ENCODE assay signal across 21 cellular contexts in genomic region chr14:104429291-104429861, GRCh38.
DNase-seq lines count a peak whose midpoint lies in the region; ATAC-seq and TF ChIP-seq lines count a peak whose summit lies in the region.
"Had no signal": no experiment of that assay in that cellular context is flagged by ENCODE, and none has a peak within 500 bp of the region (broad histone marks: within the 10 kb centered on the region; RNA-seq: fewer than 3 reads in every experiment).

No MANE protein-coding gene starts in this region.

- H3K4me3 ChIP-seq in left ventricle myocardium inferior, result no peak overlapping the region
- H3K4me3 ChIP-seq in right atrium auricular region, result no peak overlapping the region
- no peak overlapping the region for H3K4me3 ChIP-seq in stomach

- peaks cover 7% of the 10 kb centered on the region for H3K27me3 Mint-ChIP-seq in type B pancreatic cell
- H3K27me3 Mint-ChIP-seq: activated naive CD8-positive, alpha-beta T cell treated with anti-CD3 and anti-CD28 coated beads, Interleukin-2, amount 10 ng/mL, durations not matched to agents 7 days and 5 days had no signal

- ATAC-seq in Right ventricle myocardium superior (ENCODE audit: poor library complexity) (no peak), omental fat pad (ENCODE audit: low FRiP score) (no peak)
- ATAC-seq: activated T-helper 17 cell treated with anti-CD3 and anti-CD28 coated beads, Interleukin-2, amount 50 U/mL, for 72 hours; left colon; WTC11 had no signal

- no peak for TF ChIP-seq POLR2A in stomach (IDR thresholded peaks at IDR 0.05)

- H3K9me3 Mint-ChIP-seq in type B pancreatic cell, result no peaks in the 10 kb centered on the region
- H3K9me3 Mint-ChIP-seq: activated naive CD8-positive, alpha-beta T cell treated with anti-CD3 and anti-CD28 coated beads, Interleukin-2, amount 10 ng/mL, durations not matched to agents 7 days and 5 days; activated T-helper 17 cell treated with anti-CD3 and anti-CD28 coated beads, Interleukin-2, amount 50 U/mL, for 72 hours; T-helper 1 cell treated with Interleukin-12 subunit alpha and Interleukin-12 subunit beta and Interleukin-4 antibody, amounts not matched to agents 30 μg/mL and 1 μg/mL, for 36 hours had no signal

- no peak overlapping the region for H3K27ac ChIP-seq in left ventricle myocardium inferior (replicated peaks)
- no peak overlapping the region for H3K27ac ChIP-seq in right atrium auricular region
- no peak overlapping the region for H3K27ac ChIP-seq in stomach
- H3K27ac ChIP-seq: KMS-11 had no signal

- H3K4me1 ChIP-seq in left ventricle myocardium inferior (peaks cover 6% of the 10 kb centered on the region), right atrium auricular region (peaks cover 0 to 6% of the 10 kb centered on the region in 2 donors), stomach (peaks cover 0 to 6% (median 0%) of the 10 kb centered on the region in 4 donors)
- H3K4me1 ChIP-seq: Caco-2 had no signal

- no peaks in the 10 kb centered on the region for H3K36me3 Mint-ChIP-seq in type B pancreatic cell
- H3K36me3 Mint-ChIP-seq: activated naive CD8-positive, alpha-beta T cell treated with anti-CD3 and anti-CD28 coated beads, Interleukin-2, amount 10 ng/mL, durations not matched to agents 7 days and 5 days; WTC11 had no signal

- no peak overlapping the region for H3K27ac Mint-ChIP-seq in type B pancreatic cell
- H3K27ac Mint-ChIP-seq: activated naive CD8-positive, alpha-beta T cell treated with anti-CD3 and anti-CD28 coated beads, Interleukin-2, amount 10 ng/mL, durations not matched to agents 7 days and 5 days; activated T-helper 17 cell treated with anti-CD3 and anti-CD28 coated beads, Interleukin-2, amount 50 U/mL, for 72 hours; T-helper 1 cell treated with Interleukin-12 subunit alpha and Interleukin-12 subunit beta and Interleukin-4 antibody, amounts not matched to agents 30 μg/mL and 1 μg/mL, for 36 hours had no signal

- H3K4me1 Mint-ChIP-seq in type B pancreatic cell (ENCODE audit: unreplicated experiment), result peaks cover 11% of the 10 kb centered on the region
- H3K4me1 Mint-ChIP-seq: activated naive CD8-positive, alpha-beta T cell treated with anti-CD3 and anti-CD28 coated beads, Interleukin-2, amount 10 ng/mL, durations not matched to agents 7 days and 5 days had no signal

- TF ChIP-seq CTCF in left ventricle myocardium inferior (IDR thresholded peaks at IDR 0.05; ENCODE audit: borderline replicate concordance), result no peak
- TF ChIP-seq CTCF in right atrium auricular region (IDR thresholded peaks at IDR 0.05), result no peak
- no peak for TF ChIP-seq CTCF in type B pancreatic cell (conservative IDR thresholded peaks at IDR 0.05)
- TF ChIP-seq CTCF in omental fat pad (IDR thresholded peaks at IDR 0.05), result no peak
- no peak for TF ChIP-seq CTCF in stomach (IDR thresholded peaks at IDR 0.05)

- peaks cover 22% of the 10 kb centered on the region for H3K27me3 ChIP-seq in left ventricle myocardium inferior (ENCODE audit: low read depth)
- H3K27me3 ChIP-seq in right atrium auricular region, result no peaks in the 10 kb centered on the region
- peaks cover 0 to 40% (median 0%) of the 10 kb centered on the region in 3 donors for H3K27me3 ChIP-seq in stomach

- H3K36me3 ChIP-seq in left ventricle myocardium inferior, result no peaks in the 10 kb centered on the region
- H3K36me3 ChIP-seq in right atrium auricular region, result no peaks in the 10 kb centered on the region
- H3K36me3 ChIP-seq in stomach, result no peaks in the 10 kb centered on the region

- H3K4me3 Mint-ChIP-seq in type B pancreatic cell, result no peak overlapping the region
- H3K4me3 Mint-ChIP-seq: activated naive CD8-positive, alpha-beta T cell treated with anti-CD3 and anti-CD28 coated beads, Interleukin-2, amount 10 ng/mL, durations not matched to agents 7 days and 5 days; activated T-helper 17 cell treated with anti-CD3 and anti-CD28 coated beads, Interleukin-2, amount 50 U/mL, for 72 hours; T-helper 1 cell treated with Interleukin-12 subunit alpha and Interleukin-12 subunit beta and Interleukin-4 antibody, amounts not matched to agents 30 μg/mL and 1 μg/mL, for 36 hours; WTC11 had no signal

- intact Hi-C loops in Right ventricle myocardium superior (cut with DNase I) (no loop called here), left ventricle myocardium inferior (cut with micrococcal nuclease) (no loop called here), stomach (cut with DNase I; ENCODE audit: low total_unique reads) (no loop called here)

- WGBS in stomach, 5 donors, result 72 to 74% (median 73%) methylated on average over 29 to 30 of the region's 30 CpGs

- TF ChIP-seq EP300 in stomach (IDR thresholded peaks at IDR 0.05), result no peak

- DNase-seq in Right ventricle myocardium superior (peak; percentile 34), left ventricle myocardium inferior (no peak), NCI-H2171 (lab: John Stamatoyannopoulos, UW) (peak; percentile 55), right atrium auricular region (ENCODE audit: low spot score) (peak; percentile 34), type B pancreatic cell (ENCODE audit: extremely low spot score, unreplicated experiment) (peak; percentile 61), omental fat pad (ENCODE audit: low spot score) (no peak), stomach (no peak), SW480 (ENCODE audit: low spot score) (no peak)
- DNase-seq: activated naive CD8-positive, alpha-beta T cell treated with anti-CD3 and anti-CD28 coated beads, Interleukin-2, amount 10 ng/mL, durations not matched to agents 7 days and 5 days; AML-193; Caco-2; left colon; MV-4-11; NCI-H526; retina; SIG-M5; stimulated activated CD8-positive, alpha-beta memory T cell treated with anti-CD3 and anti-CD28 coated beads, Interleukin-4, amount 100 ng/mL, for 48 hours had no signal

- H3K9me3 ChIP-seq in left ventricle myocardium inferior (replicated peaks), result no peaks in the 10 kb centered on the region
- no peaks in the 10 kb centered on the region for H3K9me3 ChIP-seq in right atrium auricular region
- no peaks in the 10 kb centered on the region for H3K9me3 ChIP-seq in stomach
- H3K9me3 ChIP-seq: Caco-2 had no signal

Comparison
In these comparisons a context has a peak if more than half of its experiments do, and no peak if none do; other contexts are left out.
1. DNase-seq: peak in Right ventricle myocardium superior (single experiment), NCI-H2171 (single experiment), right atrium auricular region (single experiment) and type B pancreatic cell (single experiment); none in left ventricle myocardium inferior (single experiment), omental fat pad (single experiment), stomach (single experiment) and SW480 (single experiment).